11 cellular contexts compared by ENCODE assay signal in genomic region chr3:116037954-116038911, GRCh38.
DNase-seq lines count a peak whose midpoint lies in the region; ATAC-seq and TF ChIP-seq lines count a peak whose summit lies in the region.
"Had no signal": no experiment of that assay in that cellular context is flagged by ENCODE, and none has a peak within 500 bp of the region (broad histone marks: within the 10 kb centered on the region; RNA-seq: fewer than 3 reads in every experiment).

No MANE protein-coding gene starts in this region.

- TF ChIP-seq CTCF in epithelial cell of esophagus (IDR thresholded peaks at IDR 0.05; ENCODE audit: insufficient read depth, low read depth, low read length, missing control alignments): no peak

- ATAC-seq in GM18517 (IDR thresholded peaks at IDR 0.05; ENCODE audit: unreplicated experiment) (peak; percentile 99), GM21786 (IDR thresholded peaks at IDR 0.05; ENCODE audit: unreplicated experiment) (peak; percentile 98), HG03521 (IDR thresholded peaks at IDR 0.05; ENCODE audit: unreplicated experiment) (peak; percentile 98)
- ATAC-seq: stimulated activated naive CD8-positive, alpha-beta T cell treated with anti-CD3 and anti-CD28 coated beads, Interleukin-15, amount 100 ng/mL, for 72 hours had no signal

- DNase-seq in epithelial cell of esophagus (ENCODE audit: low read depth) (peak; percentile 48), occipital lobe (lab: John Stamatoyannopoulos, UW) (no peak), NCI-H1048 (lab: John Stamatoyannopoulos, UW) (no peak), NCI-H2081 treated with DMSO at 0.1 percent for 48 hours (lab: John Stamatoyannopoulos, UW) (no peak)
- DNase-seq in activated T-cell treated with anti-CD3 and anti-CD28 coated beads, Interleukin-2, amount 50 U/mL, for 48 hours: no peak
- DNase-seq: DMS79 treated with DMSO at 0.1 percent for 48 hours; IMR-90; stimulated activated naive CD8-positive, alpha-beta T cell treated with anti-CD3 and anti-CD28 coated beads, Interleukin-15, amount 100 ng/mL, for 72 hours had no signal

- no peak overlapping the region for H3K4me3 ChIP-seq in epithelial cell of esophagus (ENCODE audit: low read length)
